8 cellular contexts compared by ENCODE assay signal in genomic region chr22:45503071-45503815, GRCh38. TPM values are rescaled to one million over a fixed set of nuclear protein-coding genes. Genes with fewer than 3 reads are reported as not detected.
DNase-seq lines count a peak whose midpoint lies in the region; ATAC-seq and TF ChIP-seq lines count a peak whose summit lies in the region.

No MANE protein-coding gene starts in this region.

- intact Hi-C loops in heart left ventricle (cut with DNase I): loop anchor here in 2 of 10 donors (5.0 kb wide), 2 partner anchors 49 to 51 kb away; no protein-coding TSS in a partner anchor
- intact Hi-C loops in cardiac septum (cut with DNase I): no loop called here
- intact Hi-C loops in uterus (cut with DNase I; ENCODE audit: low total_unique reads): no loop called here

- no peak overlapping the region for H3K27ac Mint-ChIP-seq in activated T-helper 17 cell treated with anti-CD3 and anti-CD28 coated beads, Interleukin-2, amount 50 U/mL, for 72 hours

- DNase-seq in heart left ventricle: no peak
- DNase-seq in cardiac septum (ENCODE audit: low spot score): no peak
- no peak for DNase-seq in coronary artery (ENCODE audit: low spot score)
- no peak for DNase-seq in uterus
- no peak for DNase-seq in ecto neural progenitor cell (ENCODE audit: low spot score)

- H3K4me1 ChIP-seq in heart left ventricle (peaks cover 0 to 35% (median 5%) of the 10 kb centered on the region in 12 donors), mucosa of rectum (ENCODE audit: control insufficient read depth in 2 of 2, insufficient read depth in 2 of 2, low read length in 2 of 2) (peaks cover 3 to 5% of the 10 kb centered on the region in 2 donors), uterus (peaks cover 0 to 8% of the 10 kb centered on the region in 2 donors)

- H3K27me3 ChIP-seq in heart left ventricle (peaks cover 0 to 41% (median 20%) of the 10 kb centered on the region in 9 donors), mucosa of rectum (ENCODE audit: control insufficient read depth in 2 of 2, insufficient read depth in 2 of 2, low read length in 2 of 2) (peaks cover 7 to 22% of the 10 kb centered on the region in 2 donors), uterus (no peaks in the 10 kb centered on the region)

- H3K9me3 Mint-ChIP-seq in activated T-helper 17 cell treated with anti-CD3 and anti-CD28 coated beads, Interleukin-2, amount 50 U/mL, for 72 hours: no peaks in the 10 kb centered on the region

- no peak overlapping the region for H3K4me3 Mint-ChIP-seq in activated T-helper 17 cell treated with anti-CD3 and anti-CD28 coated beads, Interleukin-2, amount 50 U/mL, for 72 hours

- H3K36me3 Mint-ChIP-seq in activated T-helper 17 cell treated with anti-CD3 and anti-CD28 coated beads, Interleukin-2, amount 50 U/mL, for 72 hours (ENCODE audit: low read depth): no peaks in the 10 kb centered on the region

- 15 to 25% (median 19%) methylated on average over 22 to 51 of the region's 51 CpGs for WGBS in heart left ventricle, 4 donors

- H3K9me3 ChIP-seq in heart left ventricle (no peaks in the 10 kb centered on the region), mucosa of rectum (ENCODE audit: control insufficient read depth in 2 of 2, low read length in 2 of 2) (no peaks in the 10 kb centered on the region), uterus (no peaks in the 10 kb centered on the region)

- ATAC-seq in heart left ventricle (peak in 1 of 4 donors; percentile 2), GM19023 (IDR thresholded peaks at IDR 0.05; ENCODE audit: unreplicated experiment) (no peak)
- ATAC-seq in activated T-helper 17 cell treated with anti-CD3 and anti-CD28 coated beads, Interleukin-2, amount 50 U/mL, for 72 hours (replicated peaks): no peak

- peaks cover 0 to 3% (median 0%) of the 10 kb centered on the region in 9 donors for H3K36me3 ChIP-seq in heart left ventricle
- no peaks in the 10 kb centered on the region for H3K36me3 ChIP-seq in mucosa of rectum (ENCODE audit: control insufficient read depth in 2 of 2, insufficient read depth in 2 of 2, low read length in 2 of 2)
- H3K36me3 ChIP-seq in uterus: no peaks in the 10 kb centered on the region

- H3K4me3 ChIP-seq in heart left ventricle: peak overlapping the region; percentile 32 to 72 (median 60)
- H3K4me3 ChIP-seq in coronary artery: peak overlapping the region; percentile 78
- peak overlapping the region; percentile 32 to 61 for H3K4me3 ChIP-seq in mucosa of rectum (ENCODE audit: low read length in 2 of 2)
- H3K4me3 ChIP-seq in uterus: peak overlapping the region; percentile 64 to 66

- TF ChIP-seq CTCF in heart left ventricle (IDR thresholded peaks at IDR 0.05): no peak
- no peak for TF ChIP-seq CTCF in coronary artery (IDR thresholded peaks at IDR 0.05)
- no peak for TF ChIP-seq CTCF in uterus (IDR thresholded peaks at IDR 0.05)

- peaks cover 35% of the 10 kb centered on the region for H3K27me3 Mint-ChIP-seq in activated T-helper 17 cell treated with anti-CD3 and anti-CD28 coated beads, Interleukin-2, amount 50 U/mL, for 72 hours

- no peak for TF ChIP-seq POLR2A in heart left ventricle (IDR thresholded peaks at IDR 0.05)
- TF ChIP-seq POLR2A in uterus (IDR thresholded peaks at IDR 0.05): no peak

- peak overlapping the region in 11 of 12 donors; percentile 23 to 84 (median 73) for H3K27ac ChIP-seq in heart left ventricle
- peak overlapping the region in 1 of 2 donors; percentile 81 for H3K27ac ChIP-seq in coronary artery
- peak overlapping the region; percentile 57 to 58 for H3K27ac ChIP-seq in mucosa of rectum (ENCODE audit: low read depth in 2 of 2, low read length in 2 of 2)
- H3K27ac ChIP-seq in uterus: peak overlapping the region; percentile 88 to 91

- no peaks in the 10 kb centered on the region for H3K4me1 Mint-ChIP-seq in activated T-helper 17 cell treated with anti-CD3 and anti-CD28 coated beads, Interleukin-2, amount 50 U/mL, for 72 hours

- H3K9ac ChIP-seq in mucosa of rectum (ENCODE audit: low read depth in 1 of 2, low read length in 2 of 2): peak overlapping the region; percentile 41 to 44

RNA-seq across cellular contexts. Expression of gene FBLN1, which starts 0.6 kb away (rescaled TPM):
- total RNA-seq in heart left ventricle (100 to 1,000 TPM in 1 of 9 donors, 10 to 100 TPM in 8; 30.0 to 239 (median 50.3) TPM), cardiac septum (70.1 TPM), uterus (100 to 1,000 TPM; 388 to 644 (median 479) TPM)
- polyA plus RNA-seq in heart left ventricle: 10 to 100 TPM; 22.4 to 36.8 TPM
- under 1 TPM; 0.32 to 0.65 TPM for total RNA-seq in activated T-helper 17 cell treated with anti-CD3 and anti-CD28 coated beads, Interleukin-2, amount 50 U/mL, for 72 hours

Comparison
In these comparisons a context has a peak if more than half of its experiments do, and no peak if none do; other contexts are left out.
1. RNA of gene FBLN1, which starts 0.6 kb away (total RNA-seq): 388 to 644 TPM in uterus, 70.1 TPM in cardiac septum (single experiment) and 30.0 to 239 TPM in heart left ventricle; 0.32 to 0.65 TPM in activated T-helper 17 cell treated with anti-CD3 and anti-CD28 coated beads, Interleukin-2, amount 50 U/mL, for 72 hours; every median in the first group is over 10 times any median in the second.
2. Peak in every context shown above with its lines, with median percentiles within 50 percentile points of each other: H3K4me3 ChIP-seq.